ENCODE assay signal across 8 cellular contexts in genomic region chr20:34215711-34216381, GRCh38. TPM values are rescaled to one million over a fixed set of nuclear protein-coding genes. Genes with fewer than 3 reads are reported as not detected.
DNase-seq lines count a peak whose midpoint lies in the region; ATAC-seq and TF ChIP-seq lines count a peak whose summit lies in the region.

No MANE protein-coding gene starts in this region.

- H3K14ac ChIP-seq in H9 (ENCODE audit: insufficient read depth, low read length) = peak overlapping the region; percentile 70

- no peak overlapping the region for H2BK12ac ChIP-seq in H9 (ENCODE audit: insufficient read length, low read depth, low read length)

- 0 out of 7 replicates have a peak overlapping the region, but pooled peaks of 1 of the 3 experiments have one; percentile 59 for H3K27ac Mint-ChIP-seq in H9
- H3K27ac Mint-ChIP-seq in naive thymus-derived CD4-positive, alpha-beta T cell = no peak overlapping the region

- no peak overlapping the region for H3T11ph ChIP-seq in H9 (ENCODE audit: low read length)

- no peak overlapping the region for H2BK20ac ChIP-seq in H9 (ENCODE audit: low read depth, low read length, poor library complexity, severe bottlenecking)

- no peaks in the 10 kb centered on the region for H3K79me2 ChIP-seq in H9 (ENCODE audit: insufficient read depth, low read length)

- H2BK15ac ChIP-seq in H9 (ENCODE audit: low read depth, low read length) = no peak overlapping the region

- H3K56ac ChIP-seq in H9 (ENCODE audit: insufficient read length, low read depth, low read length) = no peak overlapping the region

- H3K4ac ChIP-seq in H9 (ENCODE audit: low read depth, low read length) = no peak overlapping the region

- no peak overlapping the region for H2AK5ac ChIP-seq in H9 (ENCODE audit: insufficient read length, low read length)

- H3K23ac ChIP-seq in H9 (ENCODE audit: insufficient read length, low read depth, low read length) = no peak overlapping the region

- DNase-seq in A172 (ENCODE audit: low spot score) (peak; percentile 81), H9 (peak; percentile 90), NCI-H748 (lab: John Stamatoyannopoulos, UW; ENCODE audit: unreplicated experiment) (peak; percentile 86), activated T-helper 1 cell treated with Interleukin-2 at 50 U/mL for 16 hours (ENCODE audit: low read depth) (peak; percentile 8), fibroblast of pulmonary artery (ENCODE audit: low read depth) (peak; percentile 57)
- peak in 7 of 9 donors; percentile 5 to 59 (median 11) for DNase-seq in naive thymus-derived CD4-positive, alpha-beta T cell
- DNase-seq in stimulated activated naive CD4-positive, alpha-beta T cell treated with Interleukin-2 at 50 U/mL for 16 hours (lab: John Stamatoyannopoulos, UW) = peak; percentile 21

- CTCF ChIA-PET in naive thymus-derived CD4-positive, alpha-beta T cell (lab: Charles Lee) = no interaction called here

- no peak overlapping the region for H4K91ac ChIP-seq in H9 (ENCODE audit: insufficient read length, low read depth, low read length)

- POLR2A ChIA-PET in naive thymus-derived CD4-positive, alpha-beta T cell (lab: Charles Lee) = no interaction called here

- H2BK120ac ChIP-seq in H9 (ENCODE audit: low read depth, low read length, poor library complexity, severe bottlenecking) = no peak overlapping the region

- no peaks in the 10 kb centered on the region for H3K36me3 ChIP-seq in naive thymus-derived CD4-positive, alpha-beta T cell (ENCODE audit: control insufficient read depth in 2 of 3, insufficient read depth in 3 of 3, low read length in 3 of 3)

- peak overlapping the region; percentile 53 for H3K4me3 ChIP-seq in fibroblast of pulmonary artery (replicated peaks; ENCODE audit: low read depth, low read length)
- H3K4me3 ChIP-seq in naive thymus-derived CD4-positive, alpha-beta T cell (ENCODE audit: low read length) = no peak overlapping the region

- peak overlapping the region; percentile 5 for H2AFZ ChIP-seq in H9 (ENCODE audit: low read length)

- H3K4me1 Mint-ChIP-seq in H9 = peaks cover 6 to 11% of the 10 kb centered on the region in 2 experiments; a peak in 2 of 4 replicates
- H3K4me1 Mint-ChIP-seq in naive thymus-derived CD4-positive, alpha-beta T cell = peaks cover 0 to 11% (median 10%) of the 10 kb centered on the region in 7 donors

- H3K18ac ChIP-seq in H9 (ENCODE audit: insufficient read length, low read depth, low read length) = peak overlapping the region; percentile 40

- H3K9me3 ChIP-seq in H9 (ENCODE audit: control insufficient read depth, low read depth, low read length) = no peaks in the 10 kb centered on the region
- H3K9me3 ChIP-seq in naive thymus-derived CD4-positive, alpha-beta T cell (ENCODE audit: control insufficient read depth in 2 of 3, low read length in 3 of 3) = no peaks in the 10 kb centered on the region

- H3K27ac ChIP-seq in H9 (ENCODE audit: insufficient read length, low read depth, low read length) = no peak overlapping the region
- H3K27ac ChIP-seq in naive thymus-derived CD4-positive, alpha-beta T cell (ENCODE audit: low read depth, low read length) = no peak overlapping the region

- peaks cover 45% of the 10 kb centered on the region for H3K27me3 Mint-ChIP-seq in H9 (ENCODE audit: low read depth)
- H3K27me3 Mint-ChIP-seq in naive thymus-derived CD4-positive, alpha-beta T cell = peaks cover 24 to 33% (median 31%) of the 10 kb centered on the region in 5 donors

- H3K4me1 ChIP-seq in H9 (ENCODE audit: insufficient read depth, low read length) = no peaks in the 10 kb centered on the region
- H3K4me1 ChIP-seq in naive thymus-derived CD4-positive, alpha-beta T cell (ENCODE audit: control insufficient read depth in 2 of 2, insufficient read depth in 2 of 2, low read length in 2 of 2) = no peaks in the 10 kb centered on the region

- no peak overlapping the region for H4K8ac ChIP-seq in H9 (replicated peaks; ENCODE audit: insufficient read length, low read depth, low read length)

- no peaks in the 10 kb centered on the region for H3K79me1 ChIP-seq in H9 (ENCODE audit: insufficient read depth, low read depth, low read length, poor library complexity, severe bottlenecking)

- H3K36me3 Mint-ChIP-seq in H9 (ENCODE audit: insufficient read depth in 1 of 3, low read depth in 3 of 3) = peaks cover 0 to 1% (median 0%) of the 10 kb centered on the region in 3 experiments; a peak in 1 of 7 replicates
- peaks cover 0 to 5% (median 0%) of the 10 kb centered on the region in 5 donors for H3K36me3 Mint-ChIP-seq in naive thymus-derived CD4-positive, alpha-beta T cell

- H3K27me3 ChIP-seq in H9 (ENCODE audit: insufficient read depth, low read length) = no peaks in the 10 kb centered on the region; the same call in 1 of the 2 replicates
- H3K27me3 ChIP-seq in naive thymus-derived CD4-positive, alpha-beta T cell (ENCODE audit: control insufficient read depth in 2 of 2, insufficient read depth in 2 of 2, low read length in 2 of 2) = peaks cover 0 to 4% of the 10 kb centered on the region in 2 donors

- peak overlapping the region; percentile 23 for H3K4me2 ChIP-seq in H9 (ENCODE audit: insufficient read depth, insufficient read length, low read length)

- H3K23me2 ChIP-seq in H9 (ENCODE audit: insufficient read length, low read depth, low read length, poor library complexity, severe bottlenecking) = peaks cover 4% of the 10 kb centered on the region

- peak; percentile 75 for ATAC-seq in naive thymus-derived CD4-positive, alpha-beta T cell
- ATAC-seq in GM19324 (IDR thresholded peaks at IDR 0.05; ENCODE audit: low FRiP score, unreplicated experiment) = no peak

- no peak overlapping the region for H4K5ac ChIP-seq in H9 (ENCODE audit: insufficient read length, low read depth, low read length)

- H3K9ac ChIP-seq in H9 (ENCODE audit: extremely low read depth, insufficient read length, low read length) = no peak overlapping the region

- no peak; the same call in 2 of the 3 replicates for TF ChIP-seq CTCF in H9 (conservative IDR thresholded peaks at IDR 0.05)
- TF ChIP-seq CTCF in fibroblast of pulmonary artery (IDR thresholded peaks at IDR 0.05; ENCODE audit: low read length, missing control alignments) = no peak

- WGBS in H9 (ENCODE audit: extremely low coverage, insufficient read length, low lambda C conversion rate) = no CpG with 5 or more reads among the region's 49 CpGs

- no peaks in the 10 kb centered on the region for H4K20me1 ChIP-seq in H9 (ENCODE audit: control insufficient read depth, insufficient read depth, insufficient read length)

- peak overlapping the region in 1 of 2 experiments; percentile 74; a peak in 4 of 5 replicates for H3K4me3 Mint-ChIP-seq in H9
- H3K4me3 Mint-ChIP-seq in naive thymus-derived CD4-positive, alpha-beta T cell = peak overlapping the region in 4 of 10 donors; percentile 61 to 86 (median 74)

- peaks cover 9 to 12% of the 10 kb centered on the region in 2 experiments for H3K9me3 Mint-ChIP-seq in H9
- H3K9me3 Mint-ChIP-seq in naive thymus-derived CD4-positive, alpha-beta T cell = peaks cover 0 to 11% (median 0%) of the 10 kb centered on the region in 11 donors

- H2BK5ac ChIP-seq in H9 (ENCODE audit: insufficient read length, low read length) = no peak overlapping the region

- intact Hi-C loops in naive thymus-derived CD4-positive, alpha-beta T cell (cut with micrococcal nuclease) = no loop called here

RNA-seq across cellular contexts. Expression of gene ASIP, which starts 25.4 kb away (rescaled TPM):
- not detected in 2 replicates for total RNA-seq in A172 (2014; rRNA removed; shearing (Covaris generic))
- not detected in 2 replicates for total RNA-seq in H9 (2021)
- total RNA-seq in naive thymus-derived CD4-positive, alpha-beta T cell = not detected
- not detected for polyA plus RNA-seq in naive thymus-derived CD4-positive, alpha-beta T cell

Comparison
In these comparisons a context has a peak if more than half of its experiments do, and no peak if none do; other contexts are left out.
1. DNase-seq: peak in every context shown above with its lines; median percentile 90 in H9; 86 in NCI-H748; 81 in A172; 57 in fibroblast of pulmonary artery; 21 in stimulated activated naive CD4-positive, alpha-beta T cell treated with Interleukin-2 at 50 U/mL for 16 hours; 11 in naive thymus-derived CD4-positive, alpha-beta T cell; 8 in activated T-helper 1 cell treated with Interleukin-2 at 50 U/mL for 16 hours.